34 cellular contexts compared by ENCODE assay signal in the genomic region with DNA sequence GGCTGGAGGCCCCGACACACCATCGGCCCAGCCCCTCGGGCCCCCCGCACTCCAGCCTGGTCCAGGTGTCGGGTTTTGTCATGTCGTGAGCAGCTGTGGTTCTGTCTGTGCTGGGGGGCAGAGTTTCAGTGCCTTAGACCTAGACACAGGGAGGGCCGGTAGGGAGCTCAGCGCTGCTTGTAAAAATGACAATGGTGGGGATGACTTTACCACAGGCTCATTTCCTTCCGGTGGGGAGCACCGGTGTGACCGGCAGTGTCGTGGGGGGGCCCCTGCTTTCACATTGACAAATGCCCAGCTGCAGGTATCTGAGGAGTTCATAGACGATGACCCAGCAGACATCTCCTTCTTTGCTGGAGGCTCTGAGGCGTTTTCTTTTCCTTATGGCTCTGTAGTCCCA.
"Had no signal": no experiment of that assay in that cellular context is flagged by ENCODE, and none has a peak within 500 bp of the region (broad histone marks: within the 10 kb centered on the region; RNA-seq: fewer than 3 reads in every experiment).

No MANE protein-coding gene starts in this region.

- DNase-seq: activated B cell treated with CpG ODN at 0.5 μM for 24 hours; activated CD4-positive, alpha-beta memory T cell treated with anti-CD3 and anti-CD28 coated beads, Interleukin-2, amount 10 ng/mL, durations not matched to agents 7 days and 5 days; activated CD4-positive, alpha-beta T cell treated with anti-CD3 and anti-CD28 coated beads for 4 hours; activated CD4-positive, CD25-positive, alpha-beta regulatory T cell treated with anti-CD3 and anti-CD28 coated beads, Interleukin-2, amount 50 U/mL, for 72 hours; activated CD8-positive, alpha-beta memory T cell treated with anti-CD3 and anti-CD28 coated beads for 24 hours; activated CD8-positive, alpha-beta memory T cell treated with anti-CD3 and anti-CD28 coated beads, Interleukin-2, amount 10 ng/mL, durations not matched to agents 7 days and 5 days; activated CD8-positive, alpha-beta memory T cell treated with anti-CD3 and anti-CD28 coated beads, Interleukin-2, amount 50 U/mL, for 48 hours; activated effector memory CD4-positive, alpha-beta T cell treated with anti-CD3 and anti-CD28 coated beads, Interleukin-2, amount 50 U/mL, for 16 hours; activated naive CD4-positive, alpha-beta T cell; activated naive CD4-positive, alpha-beta T cell treated with anti-CD3 and anti-CD28 coated beads, Interleukin-2, amount 50 U/mL, for 16 hours; activated naive CD8-positive, alpha-beta T cell treated with anti-CD3 and anti-CD28 coated beads for 36 hours; activated T-cell treated with anti-CD3 and anti-CD28 coated beads, Interleukin-2, amount 50 U/mL, for 48 hours; amniotic stem cell; aorta; brain microvascular endothelial cell; Kasumi-1; KBM-7; MG63; NCI-H1048; NCI-H1105 treated with DMSO at 0.1 percent for 48 hours; NCI-H1436; NCI-H1694 treated with DMSO at 0.1 percent for 48 hours; NCI-H2029; NCI-H345; NCI-H524 treated with DMSO at 0.1 percent for 48 hours; NK-92 treated with Interleukin-12 subunit alpha and Interleukin-12 subunit beta, amount 100 ng/mL, for 24 hours; PC-3; Right ventricle myocardium superior; SW 1271; T-helper 1 cell; T-helper 2 cell; T-helper 9 cell had no signal

- H3K27me3 ChIP-seq: brain microvascular endothelial cell, MG63 had no signal

- H3K27ac ChIP-seq: brain microvascular endothelial cell, RWPE1, VCaP had no signal

- H3K4me3 ChIP-seq: MG63 had no signal

- ATAC-seq: activated CD8-positive, alpha-beta memory T cell treated with anti-CD3 and anti-CD28 coated beads, Interleukin-2, amount 10 ng/mL, durations not matched to agents 7 days and 5 days; PC-3 had no signal

- H3K9me3 ChIP-seq: MG63 had no signal
